16 cellular contexts compared by ENCODE assay signal in the genomic region with DNA sequence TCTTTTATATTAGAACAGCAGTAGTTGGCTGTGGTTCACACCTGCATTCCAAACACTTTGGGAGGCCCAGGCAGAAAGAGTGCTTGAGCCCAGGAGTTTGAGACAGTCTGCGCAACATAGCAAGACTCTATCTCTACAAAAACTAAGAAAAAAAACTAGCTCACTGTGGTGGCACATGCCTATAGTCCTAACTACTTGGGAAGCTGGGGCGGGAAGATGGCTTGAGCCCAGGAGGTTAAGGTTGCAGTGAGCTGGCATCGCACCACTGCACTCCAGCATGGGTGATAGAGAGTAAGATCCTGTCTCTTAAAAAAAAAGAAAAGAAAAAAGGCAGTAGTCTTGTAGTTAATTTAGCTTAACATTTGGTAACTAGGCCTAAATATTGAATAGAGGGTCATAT.
A peak's percentile ranks its signal among the peaks of the same experiment; 100 is the strongest.
DNase-seq lines count a peak whose midpoint lies in the region; ATAC-seq and TF ChIP-seq lines count a peak whose summit lies in the region.
"Had no signal": no experiment of that assay in that cellular context is flagged by ENCODE, and none has a peak within 500 bp of the region (broad histone marks: within the 10 kb centered on the region; RNA-seq: fewer than 3 reads in every experiment).

No MANE protein-coding gene starts in this region.

- no peak overlapping the region for H3T11ph ChIP-seq in H9 (ENCODE audit: low read length)

- H3K56ac ChIP-seq in H9 (ENCODE audit: insufficient read length, low read depth, low read length) (no peak overlapping the region), mesendoderm (ENCODE audit: low read length) (no peak overlapping the region)

- no peaks in the 10 kb centered on the region for H3K36me3 ChIP-seq in mesendoderm (ENCODE audit: control insufficient read depth, insufficient read depth, low read length)

- no peak overlapping the region for H3K18ac ChIP-seq in H9 (ENCODE audit: insufficient read length, low read depth, low read length)
- H3K18ac ChIP-seq in mesendoderm (ENCODE audit: low read length), result no peak overlapping the region

- POLR2A ChIA-PET in WTC11 (lab: Charles Lee), result no interaction called here

- no CpG with 5 or more reads among the region's 3 CpGs for WGBS in H9 (ENCODE audit: extremely low coverage, insufficient read length, low lambda C conversion rate)
- WGBS in mesendoderm (ENCODE audit: extremely low coverage, insufficient coverage, low lambda C conversion rate), result no CpG with 5 or more reads among the region's 3 CpGs

- peaks cover 0 to 3% (median 0%) of the 10 kb centered on the region in 3 experiments; a peak in 2 of 7 replicates for H3K36me3 Mint-ChIP-seq in H9 (ENCODE audit: insufficient read depth in 1 of 3, low read depth in 3 of 3)
- no peaks in the 10 kb centered on the region for H3K36me3 Mint-ChIP-seq in WTC11
- peaks cover 0 to 2% of the 10 kb centered on the region in 2 donors for H3K36me3 Mint-ChIP-seq in activated T-cell treated with anti-CD3 and anti-CD28 coated beads, Interleukin-2, amount 50 U/mL, for 72 hours (ENCODE audit: insufficient read depth in 2 of 2)

- H3K27ac Mint-ChIP-seq in H9 (0 out of 7 replicates have a peak overlapping the region, but pooled peaks of 1 of the 3 experiments have one; percentile 52), WTC11 (no peak overlapping the region; the same call in 1 of the 2 replicates)
- no peak overlapping the region for H3K27ac Mint-ChIP-seq in activated T-cell treated with anti-CD3 and anti-CD28 coated beads, Interleukin-2, amount 50 U/mL, for 72 hours
- H3K27ac Mint-ChIP-seq: B cell; CD8-positive, alpha-beta T cell; HFFc6 had no signal

- H4K20me1 ChIP-seq in H9 (ENCODE audit: control insufficient read depth, insufficient read depth, insufficient read length), result no peaks in the 10 kb centered on the region
- H4K20me1 ChIP-seq: BLaER1 treated with 17β-estradiol and CSF1 and Interleukin-3, amounts not matched to agents 10 nM and 100 nM had no signal

- H2BK5ac ChIP-seq in H9 (ENCODE audit: insufficient read length, low read length) (no peak overlapping the region), mesendoderm (ENCODE audit: low read length) (no peak overlapping the region)

- no peaks in the 10 kb centered on the region for H3K79me1 ChIP-seq in H9 (ENCODE audit: insufficient read depth, low read depth, low read length, poor library complexity, severe bottlenecking)
- H3K79me1 ChIP-seq in mesendoderm (ENCODE audit: low read length), result no peaks in the 10 kb centered on the region

- H3K4me1 ChIP-seq in H9 (ENCODE audit: insufficient read depth, low read length), result no peaks in the 10 kb centered on the region
- no peaks in the 10 kb centered on the region for H3K4me1 ChIP-seq in mesendoderm (ENCODE audit: control insufficient read depth, low read depth, low read length)
- H3K4me1 ChIP-seq: BLaER1 treated with 17β-estradiol and CSF1 and Interleukin-3, amounts not matched to agents 10 nM and 100 nM had no signal

- H3K9me3 ChIP-seq in H9 (ENCODE audit: control insufficient read depth, low read depth, low read length), result no peaks in the 10 kb centered on the region
- H3K9me3 ChIP-seq: BLaER1 treated with 17β-estradiol and CSF1 and Interleukin-3, amounts not matched to agents 10 nM and 100 nM had no signal

- no peak for TF ChIP-seq CTCF in H9 (conservative IDR thresholded peaks at IDR 0.05)
- no peak for TF ChIP-seq CTCF in WTC11 (IDR thresholded peaks at IDR 0.05)

- H3K4me3 Mint-ChIP-seq in H9 (no peak overlapping the region), WTC11 (no peak overlapping the region)
- H3K4me3 Mint-ChIP-seq in activated T-cell treated with anti-CD3 and anti-CD28 coated beads, Interleukin-2, amount 50 U/mL, for 72 hours, result no peak overlapping the region
- H3K4me3 Mint-ChIP-seq: B cell; CD8-positive, alpha-beta T cell; HFFc6 had no signal

- H3K9ac ChIP-seq in H9 (ENCODE audit: extremely low read depth, insufficient read length, low read length), result no peak overlapping the region
- no peak overlapping the region for H3K9ac ChIP-seq in mesendoderm (ENCODE audit: low read length)
- H3K9ac ChIP-seq: BLaER1 treated with 17β-estradiol and CSF1 and Interleukin-3, amounts not matched to agents 10 nM and 100 nM; GM23248 had no signal

- no peak overlapping the region for H2BK15ac ChIP-seq in H9 (ENCODE audit: low read depth, low read length)
- H2BK15ac ChIP-seq in mesendoderm (replicated peaks; ENCODE audit: low read depth), result no peak overlapping the region

- no peak overlapping the region for H2AFZ ChIP-seq in H9 (ENCODE audit: low read length)
- H2AFZ ChIP-seq: GM23248 had no signal

- CTCF ChIA-PET in WTC11 (lab: Charles Lee), result interaction anchor here (1.1 kb wide), 1 partner anchor 39 kb away, joined by 4 read pairs; no protein-coding TSS in a partner anchor

- H3K23ac ChIP-seq in H9 (ENCODE audit: insufficient read length, low read depth, low read length) (no peak overlapping the region), mesendoderm (ENCODE audit: low read length) (no peak overlapping the region)

- H4K91ac ChIP-seq in H9 (ENCODE audit: insufficient read length, low read depth, low read length), result no peak overlapping the region

- H3K4ac ChIP-seq in H9 (ENCODE audit: low read depth, low read length) (no peak overlapping the region), mesendoderm (ENCODE audit: low read depth, low read length) (no peak overlapping the region)

- H2BK120ac ChIP-seq in H9 (ENCODE audit: low read depth, low read length, poor library complexity, severe bottlenecking), result no peak overlapping the region
- H2BK120ac ChIP-seq in mesendoderm (ENCODE audit: low read depth, low read length), result no peak overlapping the region

- no peak overlapping the region for H2BK12ac ChIP-seq in H9 (ENCODE audit: insufficient read length, low read depth, low read length)

- H2AK5ac ChIP-seq in H9 (ENCODE audit: insufficient read length, low read length), result no peak overlapping the region
- no peak overlapping the region for H2AK5ac ChIP-seq in mesendoderm (ENCODE audit: low read length)

- no peak overlapping the region for H4K5ac ChIP-seq in H9 (ENCODE audit: insufficient read length, low read depth, low read length)
- no peak overlapping the region for H4K5ac ChIP-seq in mesendoderm (ENCODE audit: low read length)

- no peak overlapping the region for H3K4me3 ChIP-seq in mesendoderm (ENCODE audit: low read length)
- H3K4me3 ChIP-seq: BLaER1 treated with 17β-estradiol and CSF1 and Interleukin-3, amounts not matched to agents 10 nM and 100 nM; GM23248; K562 had no signal

- DNase-seq in H9 (peak; percentile 27), WTC11 (ENCODE audit: low spot score) (no peak), mesendoderm (no peak), DMS79 treated with DMSO at 0.1 percent for 48 hours (lab: John Stamatoyannopoulos, UW) (no peak)
- DNase-seq in activated T-cell treated with anti-CD3 and anti-CD28 coated beads, Interleukin-2, amount 50 U/mL, for 72 hours, result no peak
- DNase-seq: Calu3; CD8-positive, alpha-beta T cell; GDM1; GM23248; HFFc6; IMR-90 had no signal

- H3K27ac ChIP-seq in H9 (ENCODE audit: insufficient read length, low read depth, low read length) (no peak overlapping the region), mesendoderm (ENCODE audit: low read depth, low read length) (peak overlapping the region; percentile 17)
- H3K27ac ChIP-seq: BLaER1 treated with 17β-estradiol and CSF1 and Interleukin-3, amounts not matched to agents 10 nM and 100 nM; GM23248 had no signal

- H3K79me2 ChIP-seq in H9 (ENCODE audit: insufficient read depth, low read length) (no peaks in the 10 kb centered on the region), mesendoderm (ENCODE audit: control insufficient read depth, insufficient read depth, low read length) (no peaks in the 10 kb centered on the region)

- H3K9me3 Mint-ChIP-seq in H9 (peaks cover 0 to 2% of the 10 kb centered on the region in 2 experiments; a peak in 2 of 5 replicates), WTC11 (peaks cover 3% of the 10 kb centered on the region; the same call in 1 of the 2 replicates)
- no peaks in the 10 kb centered on the region for H3K9me3 Mint-ChIP-seq in activated T-cell treated with anti-CD3 and anti-CD28 coated beads, Interleukin-2, amount 50 U/mL, for 72 hours
- H3K9me3 Mint-ChIP-seq: CD8-positive, alpha-beta T cell; HFFc6 had no signal

- no peaks in the 10 kb centered on the region for H3K23me2 ChIP-seq in H9 (ENCODE audit: insufficient read length, low read depth, low read length, poor library complexity, severe bottlenecking)

- H3K4me1 Mint-ChIP-seq in H9 (peaks cover 20% of the 10 kb centered on the region in 2 experiments), WTC11 (peaks cover 32% of the 10 kb centered on the region)
- no peaks in the 10 kb centered on the region for H3K4me1 Mint-ChIP-seq in activated T-cell treated with anti-CD3 and anti-CD28 coated beads, Interleukin-2, amount 50 U/mL, for 72 hours (ENCODE audit: low read depth)
- H3K4me1 Mint-ChIP-seq: B cell had no signal

- ATAC-seq in WTC11 (peak; percentile 58), HG02970 (IDR thresholded peaks at IDR 0.05; ENCODE audit: low FRiP score, unreplicated experiment) (no peak)
- ATAC-seq in activated T-cell treated with anti-CD3 and anti-CD28 coated beads, Interleukin-2, amount 50 U/mL, for 72 hours (replicated peaks in 1 of 2), result no peak
- ATAC-seq: CD8-positive, alpha-beta T cell; HCT116; K562 had no signal

- H3K14ac ChIP-seq in H9 (ENCODE audit: insufficient read depth, low read length), result no peak overlapping the region

- H3K27me3 ChIP-seq in H9 (ENCODE audit: insufficient read depth, low read length) (no peaks in the 10 kb centered on the region), mesendoderm (ENCODE audit: insufficient read depth, low read length, poor library complexity) (no peaks in the 10 kb centered on the region)
- H3K27me3 ChIP-seq: BLaER1 treated with 17β-estradiol and CSF1 and Interleukin-3, amounts not matched to agents 10 nM and 100 nM had no signal

- no peak overlapping the region for H3K4me2 ChIP-seq in H9 (ENCODE audit: insufficient read depth, insufficient read length, low read length)
- H3K4me2 ChIP-seq in mesendoderm (ENCODE audit: low read length), result no peak overlapping the region
- H3K4me2 ChIP-seq: BLaER1 treated with 17β-estradiol and CSF1 and Interleukin-3, amounts not matched to agents 10 nM and 100 nM had no signal

- no peak overlapping the region for H4K8ac ChIP-seq in H9 (replicated peaks; ENCODE audit: insufficient read length, low read depth, low read length)
- no peak overlapping the region for H4K8ac ChIP-seq in mesendoderm (ENCODE audit: low read depth, low read length)

- H2BK20ac ChIP-seq in H9 (ENCODE audit: low read depth, low read length, poor library complexity, severe bottlenecking), result no peak overlapping the region

- H3K27me3 Mint-ChIP-seq in H9 (ENCODE audit: low read depth) (no peaks in the 10 kb centered on the region), WTC11 (ENCODE audit: low read depth) (no peaks in the 10 kb centered on the region)
- no peaks in the 10 kb centered on the region for H3K27me3 Mint-ChIP-seq in activated T-cell treated with anti-CD3 and anti-CD28 coated beads, Interleukin-2, amount 50 U/mL, for 72 hours (ENCODE audit: low read depth)
- H3K27me3 Mint-ChIP-seq: B cell had no signal

TF ChIP-seq in WTC11, 78 proteins besides CTCF, POLR2A, EP300 and RAD21 (continues in another document):
- TF ChIP-seq TCF7 (CRISPR knock-in tag; IDR thresholded peaks at IDR 0.05; ENCODE audit: low read depth), result no peak
